In the genomic region with DNA sequence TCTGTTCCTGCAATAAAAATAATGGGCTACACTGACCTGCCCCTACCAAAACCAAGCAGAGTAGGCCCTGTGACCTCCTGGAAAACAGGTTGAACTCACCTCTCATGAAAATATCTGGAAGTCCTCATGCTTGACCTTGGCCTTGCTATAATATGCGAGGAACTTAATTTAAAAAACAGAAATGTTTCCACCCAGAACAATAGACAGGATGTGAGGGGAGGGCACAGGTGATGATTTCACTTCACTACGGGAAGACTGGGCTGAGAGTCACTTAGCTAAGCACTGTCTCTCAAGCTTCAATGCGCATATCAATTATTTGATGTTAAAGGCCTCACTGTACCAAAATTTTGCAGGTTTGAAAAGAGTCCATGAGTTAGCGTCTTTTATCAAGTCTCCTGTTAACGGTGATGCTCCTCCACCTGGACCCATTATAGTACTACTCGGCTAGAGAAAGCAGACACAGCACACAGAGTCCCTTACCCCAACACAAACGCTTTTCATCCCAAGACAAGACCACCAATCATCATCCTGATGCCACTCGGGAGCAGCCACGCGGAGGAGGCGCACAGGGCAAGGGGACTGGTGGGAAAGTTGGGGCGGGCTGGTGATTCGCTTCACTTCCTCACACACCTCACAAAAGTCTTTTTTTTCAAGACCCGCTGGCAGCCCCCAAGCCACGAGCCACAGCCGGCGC, we compare ENCODE assay signal across 8 cellular contexts. TPM values are rescaled to one million over a fixed set of nuclear protein-coding genes. Genes with fewer than 3 reads are reported as not detected.
DNase-seq lines count a peak whose midpoint lies in the region; ATAC-seq and TF ChIP-seq lines count a peak whose summit lies in the region.

No MANE protein-coding gene starts in this region.

- TF ChIP-seq CTCF in choroid plexus epithelial cell (conservative IDR thresholded peaks at IDR 0.05; ENCODE audit: low read depth, low read length) = no peak

- peak overlapping the region; percentile 100 for H3K27ac Mint-ChIP-seq in activated CD4-positive, alpha-beta T cell treated with anti-CD3 and anti-CD28 coated beads, Interleukin-2, amount 10 ng/mL, durations not matched to agents 24 days and 14 days
- H3K27ac Mint-ChIP-seq in memory B cell = peak overlapping the region; percentile 100

- peak overlapping the region; percentile 88 for H3K27ac ChIP-seq in urinary bladder (ENCODE audit: low read depth)

- H3K4me1 Mint-ChIP-seq in activated CD4-positive, alpha-beta T cell treated with anti-CD3 and anti-CD28 coated beads, Interleukin-2, amount 10 ng/mL, durations not matched to agents 24 days and 14 days = peaks cover 20% of the 10 kb centered on the region
- H3K4me1 Mint-ChIP-seq in memory B cell = peaks cover 21% of the 10 kb centered on the region

- DNase-seq in activated CD4-positive, alpha-beta T cell treated with anti-CD3 and anti-CD28 coated beads, Interleukin-2, amount 10 ng/mL, durations not matched to agents 24 days and 14 days = no peak
- no peak for DNase-seq in activated CD4-positive, alpha-beta T cell treated with anti-CD3 and anti-CD28 coated beads, Interleukin-2, amount 50 U/mL, for 4 hours
- DNase-seq in NCI-H2227 (lab: John Stamatoyannopoulos, UW; ENCODE audit: unreplicated experiment) = peak; percentile 47
- peak; percentile 35 for DNase-seq in choroid plexus epithelial cell (ENCODE audit: low read depth)
- no peak for DNase-seq in memory B cell (ENCODE audit: low spot score in 2 of 2)
- no peak for DNase-seq in NCI-H510A (lab: John Stamatoyannopoulos, UW)

- peaks cover 76% of the 10 kb centered on the region for H3K36me3 Mint-ChIP-seq in activated CD4-positive, alpha-beta T cell treated with anti-CD3 and anti-CD28 coated beads, Interleukin-2, amount 10 ng/mL, durations not matched to agents 24 days and 14 days (ENCODE audit: low read depth)
- H3K36me3 Mint-ChIP-seq in memory B cell = peaks cover 35% of the 10 kb centered on the region

- H3K4me3 ChIP-seq in choroid plexus epithelial cell (ENCODE audit: low read depth, low read length) = peak overlapping the region; percentile 91
- peak overlapping the region; percentile 87 for H3K4me3 ChIP-seq in urinary bladder (ENCODE audit: low read depth, low read length)

- H3K4me3 Mint-ChIP-seq in activated CD4-positive, alpha-beta T cell treated with anti-CD3 and anti-CD28 coated beads, Interleukin-2, amount 10 ng/mL, durations not matched to agents 24 days and 14 days = peak overlapping the region; percentile 99
- peak overlapping the region; percentile 99 for H3K4me3 Mint-ChIP-seq in memory B cell

- peaks cover 10% of the 10 kb centered on the region for H3K36me3 ChIP-seq in urinary bladder (ENCODE audit: insufficient read depth)

- intact Hi-C loops in activated CD4-positive, alpha-beta T cell treated with anti-CD3 and anti-CD28 coated beads, Interleukin-2, amount 10 ng/mL, durations not matched to agents 24 days and 14 days (cut with micrococcal nuclease) = loop anchor here (5.0 to 10.0 kb wide), 4 partner anchors 98 to 351 kb away; a partner anchor contains a TSS

- no peaks in the 10 kb centered on the region for H3K4me1 ChIP-seq in urinary bladder (ENCODE audit: insufficient read depth)

- no peaks in the 10 kb centered on the region for H3K27me3 Mint-ChIP-seq in activated CD4-positive, alpha-beta T cell treated with anti-CD3 and anti-CD28 coated beads, Interleukin-2, amount 10 ng/mL, durations not matched to agents 24 days and 14 days
- H3K27me3 Mint-ChIP-seq in memory B cell = no peaks in the 10 kb centered on the region

- H3K9me3 Mint-ChIP-seq in activated CD4-positive, alpha-beta T cell treated with anti-CD3 and anti-CD28 coated beads, Interleukin-2, amount 10 ng/mL, durations not matched to agents 24 days and 14 days = peaks cover 41% of the 10 kb centered on the region
- peaks cover 24% of the 10 kb centered on the region for H3K9me3 Mint-ChIP-seq in memory B cell

- WGBS in urinary bladder = 9% methylated on average over 17 of the region's 17 CpGs

- ATAC-seq in memory B cell (ENCODE audit: low read depth) = no peak
- no peak for ATAC-seq in HG03520 (IDR thresholded peaks at IDR 0.05; ENCODE audit: unreplicated experiment)

RNA-seq across cellular contexts. Expression of a gene that starts 25.9 kb away (rescaled TPM):
- 28.3 and 30.5 TPM in 2 replicates for total RNA-seq in activated CD4-positive, alpha-beta T cell treated with anti-CD3 and anti-CD28 coated beads, Interleukin-2, amount 10 ng/mL, durations not matched to agents 24 days and 14 days
- total RNA-seq in urinary bladder = 56.5 TPM
- polyA plus RNA-seq in urinary bladder = 12.4 TPM

RNA-seq across cellular contexts. Expression of a gene that starts 26.0 kb away (rescaled TPM):
- 52.2 and 53.1 TPM in 2 replicates for total RNA-seq in activated CD4-positive, alpha-beta T cell treated with anti-CD3 and anti-CD28 coated beads, Interleukin-2, amount 10 ng/mL, durations not matched to agents 24 days and 14 days
- total RNA-seq in urinary bladder = 38.8 TPM
- polyA plus RNA-seq in urinary bladder = 35.9 TPM

Comparison
In these comparisons a context has a peak if more than half of its experiments do, and no peak if none do; other contexts are left out.
1. DNase-seq: peak in NCI-H2227 (single experiment) and choroid plexus epithelial cell (single experiment); none in activated CD4-positive, alpha-beta T cell treated with anti-CD3 and anti-CD28 coated beads, Interleukin-2, amount 10 ng/mL, durations not matched to agents 24 days and 14 days (single experiment), activated CD4-positive, alpha-beta T cell treated with anti-CD3 and anti-CD28 coated beads, Interleukin-2, amount 50 U/mL, for 4 hours (0 of 2), memory B cell (0 of 2) and NCI-H510A (single experiment).